In genomic region chr10:79196470-79197461, GRCh38 we compare ENCODE assay signal across 1 cellular context.
TF ChIP-seq lines count a peak whose summit lies in the region.

No MANE protein-coding gene starts in this region.

TF ChIP-seq in HepG2, 621 proteins besides CTCF, POLR2A, EP300 and RAD21 (continued from another document and continues in another):
- TF ChIP-seq ZBTB26 (CRISPR knock-in tag; IDR thresholded peaks at IDR 0.05; ENCODE audit: borderline replicate concordance) (0 out of 2 replicates have a peak, but pooled peaks have one; percentile 17), MTERF4 (CRISPR knock-in tag; IDR thresholded peaks at IDR 0.05) (peak; percentile 30; the same call in 1 of the 2 replicates), ZNF513 (CRISPR knock-in tag; conservative IDR thresholded peaks at IDR 0.05) (no peak), NR0B2 (CRISPR knock-in tag; IDR thresholded peaks at IDR 0.05) (no peak), PTBP1 (IDR thresholded peaks at IDR 0.05; ENCODE audit: low read depth, low read length, poor library complexity, severe bottlenecking) (no peak), ZNF263 (CRISPR knock-in tag; IDR thresholded peaks at IDR 0.05) (peak; percentile 45; the same call in 1 of the 2 replicates), NCOA2 (CRISPR knock-in tag; IDR thresholded peaks at IDR 0.05) (0 out of 2 replicates have a peak, but pooled peaks have one; percentile 31), ZKSCAN1 (IDR thresholded peaks at IDR 0.05; ENCODE audit: low read length) (no peak; the same call in 1 of the 2 replicates), ZBTB37 (CRISPR knock-in tag; IDR thresholded peaks at IDR 0.05) (no peak), ZNF83 (CRISPR knock-in tag; IDR thresholded peaks at IDR 0.05; ENCODE audit: borderline replicate concordance) (no peak), ZNF724P (CRISPR knock-in tag; IDR thresholded peaks at IDR 0.05; ENCODE audit: borderline replicate concordance) (no peak), PRMT3 (CRISPR knock-in tag; IDR thresholded peaks at IDR 0.05; ENCODE audit: borderline replicate concordance, low read depth) (no peak), ZNF207 (IDR thresholded peaks at IDR 0.05; ENCODE audit: borderline replicate concordance) (no peak), ZNF44 (CRISPR knock-in tag; IDR thresholded peaks at IDR 0.05) (no peak), SALL1 (CRISPR knock-in tag; IDR thresholded peaks at IDR 0.05) (0 out of 2 replicates have a peak, but pooled peaks have one; percentile 15), ZNF777 (CRISPR knock-in tag; IDR thresholded peaks at IDR 0.05) (no peak), RXRB (CRISPR knock-in tag; IDR thresholded peaks at IDR 0.05; ENCODE audit: borderline replicate concordance) (0 out of 2 replicates have a peak, but pooled peaks have one; percentile 12), SNRNP70 (IDR thresholded peaks at IDR 0.05; ENCODE audit: low read depth, low read length) (no peak), ZNF7 (CRISPR knock-in tag; IDR thresholded peaks at IDR 0.05) (no peak), U2AF1 (optimal IDR thresholded peaks at IDR 0.05; ENCODE audit: low read depth, low read length) (no peak), BCL6 (CRISPR knock-in tag; IDR thresholded peaks at IDR 0.05) (no peak), HOMEZ (CRISPR knock-in tag; IDR thresholded peaks at IDR 0.05; ENCODE audit: low read depth) (no peak), ZNF296 (CRISPR knock-in tag; conservative IDR thresholded peaks at IDR 0.05) (no peak), ZNF576 (CRISPR knock-in tag; IDR thresholded peaks at IDR 0.05) (no peak), ISX (CRISPR knock-in tag; conservative IDR thresholded peaks at IDR 0.05) (no peak), ZNF580 (CRISPR knock-in tag; IDR thresholded peaks at IDR 0.05; ENCODE audit: borderline replicate concordance, low read depth) (0 out of 2 replicates have a peak, but pooled peaks have one; percentile 21), ZNF451 (CRISPR knock-in tag; IDR thresholded peaks at IDR 0.05) (no peak), NCOR1 (IDR thresholded peaks at IDR 0.05; ENCODE audit: borderline replicate concordance, low read length) (no peak), ZSCAN22 (CRISPR knock-in tag; IDR thresholded peaks at IDR 0.05) (no peak), ATF6 (CRISPR knock-in tag; conservative IDR thresholded peaks at IDR 0.05) (no peak), KDM2A (CRISPR knock-in tag; IDR thresholded peaks at IDR 0.05; ENCODE audit: borderline replicate concordance, low read depth) (0 out of 2 replicates have a peak, but pooled peaks have one; percentile 30), CBX5 (CRISPR knock-in tag; IDR thresholded peaks at IDR 0.05; ENCODE audit: borderline replicate concordance) (0 out of 2 replicates have a peak, but pooled peaks have one; percentile 22), ZNF687 (CRISPR knock-in tag; IDR thresholded peaks at IDR 0.05) (peak; percentile 78), ZBTB7B (CRISPR knock-in tag; IDR thresholded peaks at IDR 0.05) (0 out of 2 replicates have a peak, but pooled peaks have one; percentile 41), FOXO1 (CRISPR knock-in tag; IDR thresholded peaks at IDR 0.05) (no peak), FLYWCH1 (CRISPR knock-in tag; IDR thresholded peaks at IDR 0.05) (no peak), THAP11 (CRISPR knock-in tag; IDR thresholded peaks at IDR 0.05) (0 out of 2 replicates have a peak, but pooled peaks have one; percentile 27), CHD4 (IDR thresholded peaks at IDR 0.05; ENCODE audit: borderline replicate concordance, low read length) (no peak), TFDP2 (CRISPR knock-in tag; IDR thresholded peaks at IDR 0.05) (no peak), ZNF496 (CRISPR knock-in tag; IDR thresholded peaks at IDR 0.05; ENCODE audit: insufficient replicate concordance) (no peak), SIX1 (CRISPR knock-in tag; IDR thresholded peaks at IDR 0.05; ENCODE audit: borderline replicate concordance) (0 out of 2 replicates have a peak, but pooled peaks have one; percentile 20), GATA4 (IDR thresholded peaks at IDR 0.05; ENCODE audit: borderline replicate concordance, low read depth) (no peak), ZNF768 (CRISPR knock-in tag; IDR thresholded peaks at IDR 0.05) (peak; percentile 57; the same call in 1 of the 2 replicates), ZNF260 (CRISPR knock-in tag; IDR thresholded peaks at IDR 0.05; ENCODE audit: borderline replicate concordance, low read depth) (no peak), ZNF616 (CRISPR knock-in tag; IDR thresholded peaks at IDR 0.05; ENCODE audit: low read depth) (no peak), ZBTB46 (CRISPR knock-in tag; IDR thresholded peaks at IDR 0.05; ENCODE audit: borderline replicate concordance) (no peak), EHMT2 (IDR thresholded peaks at IDR 0.05; ENCODE audit: borderline replicate concordance, low read depth, low read length) (no peak), ZNF891 (CRISPR knock-in tag; IDR thresholded peaks at IDR 0.05) (no peak), HMG20A (CRISPR knock-in tag; IDR thresholded peaks at IDR 0.05; ENCODE audit: borderline replicate concordance) (no peak)
